In the genomic region with DNA sequence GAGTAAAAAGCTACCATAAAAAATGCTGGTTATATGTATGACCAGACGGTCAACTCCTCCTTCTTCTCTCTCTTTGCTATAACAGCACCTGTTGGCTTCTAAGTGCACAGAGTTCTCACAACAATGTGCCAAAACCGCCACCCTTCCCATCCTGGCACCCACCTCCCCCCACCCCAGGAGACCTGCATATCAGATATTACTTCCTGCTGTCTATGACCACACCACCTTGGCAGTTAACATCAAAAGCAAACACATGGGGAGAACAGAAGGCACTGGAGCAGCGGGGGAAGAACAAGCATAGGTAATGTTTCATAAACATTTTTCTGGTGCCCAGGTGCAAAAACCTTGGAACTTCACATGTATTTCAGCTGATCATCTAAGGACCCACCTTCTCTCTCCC, we compare ENCODE assay signal across 12 cellular contexts. TPM values are rescaled to one million over a fixed set of nuclear protein-coding genes. Genes with fewer than 3 reads are reported as not detected.
DNase-seq lines count a peak whose midpoint lies in the region; ATAC-seq and TF ChIP-seq lines count a peak whose summit lies in the region.
"Had no signal": no experiment of that assay in that cellular context is flagged by ENCODE, and none has a peak within 500 bp of the region (broad histone marks: within the 10 kb centered on the region; RNA-seq: fewer than 3 reads in every experiment).

No MANE protein-coding gene starts in this region.

- peak overlapping the region; percentile 54 for H3K4me2 ChIP-seq in OCI-LY1 (ENCODE audit: low read length)

- 83% methylated on average over 3 of the region's 3 CpGs for whole genome bisulfite sequencing in esophagus squamous epithelium, 2 donors

- ATAC-seq in CD4-positive, CD25-positive, alpha-beta regulatory T cell (ENCODE audit: low read depth in 2 of 2), result no peak
- ATAC-seq in left lobe of liver, result peak; percentile 72
- ATAC-seq in HG03442 (IDR thresholded peaks at IDR 0.05; ENCODE audit: unreplicated experiment), result no peak

- H3F3A ChIP-seq in OCI-LY1 (ENCODE audit: insufficient read depth, low read length), result no peaks in the 10 kb centered on the region

- CTCF ChIA-PET in HEK293 (lab: Yijun Ruan, JAX), result interaction anchor here (1.0 kb wide), 1 partner anchor 34 kb away, joined by 4 read pairs; no protein-coding TSS in a partner anchor

- H3K9me3 Mint-ChIP-seq in CD4-positive, CD25-positive, alpha-beta regulatory T cell, result no peaks in the 10 kb centered on the region
- H3K9me3 Mint-ChIP-seq in nephron progenitor cell, result no peaks in the 10 kb centered on the region
- H3K9me3 Mint-ChIP-seq: IgD-negative memory B cell had no signal

- H3K27ac Mint-ChIP-seq in CD4-positive, CD25-positive, alpha-beta regulatory T cell, result peak overlapping the region in 2 of 3 donors; percentile 37 to 55
- no peak overlapping the region for H3K27ac Mint-ChIP-seq in nephron progenitor cell
- H3K27ac Mint-ChIP-seq: IgD-negative memory B cell had no signal

- no peaks in the 10 kb centered on the region for H3K27me3 Mint-ChIP-seq in CD4-positive, CD25-positive, alpha-beta regulatory T cell
- H3K27me3 Mint-ChIP-seq in nephron progenitor cell (ENCODE audit: low read depth, poor library complexity), result peaks cover 1% of the 10 kb centered on the region

- no peaks in the 10 kb centered on the region for H4K20me1 ChIP-seq in OCI-LY1 (ENCODE audit: insufficient read depth, low read length)

- no peak overlapping the region for H3K4me3 ChIP-seq in CD4-positive, CD25-positive, alpha-beta regulatory T cell (ENCODE audit: low read depth, low read length)
- H3K4me3 ChIP-seq in HEK293 (ENCODE audit: low read depth, low read length) (no peak overlapping the region), OCI-LY1 (ENCODE audit: low read depth, low read length, poor library complexity, severe bottlenecking) (peak overlapping the region; percentile 10), esophagus squamous epithelium (no peak overlapping the region)

- H3K4me1 ChIP-seq in CD4-positive, CD25-positive, alpha-beta regulatory T cell (ENCODE audit: control insufficient read depth, insufficient read depth, low read length, poor library complexity, severe bottlenecking), result no peaks in the 10 kb centered on the region
- peaks cover 21% of the 10 kb centered on the region for H3K4me1 ChIP-seq in HEK293 (ENCODE audit: control insufficient read depth, insufficient read depth, low read length)
- peaks cover 97% of the 10 kb centered on the region for H3K4me1 ChIP-seq in OCI-LY1 (ENCODE audit: insufficient read depth, low read length, severe bottlenecking)
- peaks cover 0 to 33% (median 2%) of the 10 kb centered on the region in 3 donors for H3K4me1 ChIP-seq in esophagus squamous epithelium

- TF ChIP-seq CTCF in HEK293 (tag by site-specific recombination; IDR thresholded peaks at IDR 0.05) (no peak), OCI-LY1 (IDR thresholded peaks at IDR 0.05; ENCODE audit: low read length) (no peak), nephron progenitor cell (IDR thresholded peaks at IDR 0.05) (no peak), esophagus squamous epithelium (IDR thresholded peaks at IDR 0.05) (no peak)

- H3K27me3 ChIP-seq in CD4-positive, CD25-positive, alpha-beta regulatory T cell (ENCODE audit: control insufficient read depth, insufficient read depth, low read length), result no peaks in the 10 kb centered on the region
- H3K27me3 ChIP-seq in OCI-LY1 (ENCODE audit: insufficient read depth, low read length) (no peaks in the 10 kb centered on the region), esophagus squamous epithelium (no peaks in the 10 kb centered on the region)

- intact Hi-C loops in esophagus squamous epithelium (cut with DNase I), result no loop called here

- H3K9ac ChIP-seq in OCI-LY1 (ENCODE audit: low read length), result peak overlapping the region; percentile 21; the same call in 1 of the 2 replicates

- H3K79me2 ChIP-seq in OCI-LY1 (ENCODE audit: insufficient read depth, low read length), result peaks cover 58% of the 10 kb centered on the region

- peak in 1 of 3 donors; percentile 62 for DNase-seq in CD4-positive, CD25-positive, alpha-beta regulatory T cell
- DNase-seq in left lobe of liver (ENCODE audit: low spot score), result no peak
- no peak for DNase-seq in nephron progenitor cell
- no peak for DNase-seq in NCI-H1930 (lab: John Stamatoyannopoulos, UW)
- DNase-seq in esophagus squamous epithelium (lab: John Stamatoyannopoulos, UW), result no peak
- DNase-seq: activated CD4-positive, CD25-positive, alpha-beta regulatory T cell treated with anti-CD3 and anti-CD28 coated beads, Interleukin-2, amount 50 U/mL, for 72 hours; activated naive CD4-positive, alpha-beta T cell treated with Interleukin-2 at 50 U/mL for 16 hours; cortex of kidney had no signal

- H3K27ac ChIP-seq in CD4-positive, CD25-positive, alpha-beta regulatory T cell (ENCODE audit: insufficient read depth, low read length, poor library complexity, severe bottlenecking), result no peak overlapping the region
- no peak overlapping the region for H3K27ac ChIP-seq in HEK293 (ENCODE audit: extremely low read depth, low read depth, low read length)
- peak overlapping the region; percentile 80 for H3K27ac ChIP-seq in OCI-LY1 (ENCODE audit: low read depth, low read length, poor library complexity, severe bottlenecking)
- no peak overlapping the region for H3K27ac ChIP-seq in esophagus squamous epithelium

- no peaks in the 10 kb centered on the region for H3K36me3 Mint-ChIP-seq in CD4-positive, CD25-positive, alpha-beta regulatory T cell
- H3K36me3 Mint-ChIP-seq in nephron progenitor cell (ENCODE audit: low read depth), result peaks cover 37% of the 10 kb centered on the region

- no peak overlapping the region for H3K4me3 Mint-ChIP-seq in CD4-positive, CD25-positive, alpha-beta regulatory T cell
- H3K4me3 Mint-ChIP-seq in nephron progenitor cell, result no peak overlapping the region
- H3K4me3 Mint-ChIP-seq: IgD-negative memory B cell had no signal

- TF ChIP-seq POLR2A in esophagus squamous epithelium (IDR thresholded peaks at IDR 0.05), result no peak

- no peaks in the 10 kb centered on the region for H3K36me3 ChIP-seq in CD4-positive, CD25-positive, alpha-beta regulatory T cell (ENCODE audit: control insufficient read depth, insufficient read depth, low read length)
- no peaks in the 10 kb centered on the region for H3K36me3 ChIP-seq in HEK293 (ENCODE audit: control insufficient read depth in 2 of 2, insufficient read depth in 1 of 2, low read length in 2 of 2)
- H3K36me3 ChIP-seq in OCI-LY1 (ENCODE audit: insufficient read depth, low read length), result no peaks in the 10 kb centered on the region
- no peaks in the 10 kb centered on the region for H3K36me3 ChIP-seq in esophagus squamous epithelium

- no peaks in the 10 kb centered on the region for H3K9me2 ChIP-seq in OCI-LY1 (ENCODE audit: low read depth, low read length)

- no peak overlapping the region for H2AFZ ChIP-seq in OCI-LY1 (ENCODE audit: low read length)

- H3K9me3 ChIP-seq in CD4-positive, CD25-positive, alpha-beta regulatory T cell (ENCODE audit: control insufficient read depth in 2 of 2, low read length in 2 of 2), result no peaks in the 10 kb centered on the region
- H3K9me3 ChIP-seq in HEK293 (ENCODE audit: control insufficient read depth, insufficient read depth, low read depth, low read length), result no peaks in the 10 kb centered on the region
- no peaks in the 10 kb centered on the region for H3K9me3 ChIP-seq in OCI-LY1 (ENCODE audit: low read length)
- H3K9me3 ChIP-seq in esophagus squamous epithelium, result no peaks in the 10 kb centered on the region

- H3K4me1 Mint-ChIP-seq in CD4-positive, CD25-positive, alpha-beta regulatory T cell, result peaks cover 17 to 26% (median 24%) of the 10 kb centered on the region in 4 donors
- H3K4me1 Mint-ChIP-seq in nephron progenitor cell, result peaks cover 62% of the 10 kb centered on the region

- POLR2A ChIA-PET in HEK293 (lab: Yijun Ruan, JAX), result no interaction called here

TF ChIP-seq in HEK293, 187 proteins besides CTCF, POLR2A, EP300 and RAD21 (continues in another document):
- TF ChIP-seq, protein P1, sequence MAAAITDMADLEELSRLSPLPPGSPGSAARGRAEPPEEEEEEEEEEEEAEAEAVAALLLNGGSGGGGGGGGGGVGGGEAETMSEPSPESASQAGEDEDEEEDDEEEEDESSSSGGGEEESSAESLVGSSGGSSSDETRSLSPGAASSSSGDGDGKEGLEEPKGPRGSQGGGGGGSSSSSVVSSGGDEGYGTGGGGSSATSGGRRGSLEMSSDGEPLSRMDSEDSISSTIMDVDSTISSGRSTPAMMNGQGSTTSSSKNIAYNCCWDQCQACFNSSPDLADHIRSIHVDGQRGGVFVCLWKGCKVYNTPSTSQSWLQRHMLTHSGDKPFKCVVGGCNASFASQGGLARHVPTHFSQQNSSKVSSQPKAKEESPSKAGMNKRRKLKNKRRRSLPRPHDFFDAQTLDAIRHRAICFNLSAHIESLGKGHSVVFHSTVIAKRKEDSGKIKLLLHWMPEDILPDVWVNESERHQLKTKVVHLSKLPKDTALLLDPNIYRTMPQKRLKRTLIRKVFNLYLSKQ (tag by site-specific recombination; IDR thresholded peaks at IDR 0.05; ENCODE audit: borderline replicate concordance), result no peak
- TF ChIP-seq, protein P2, sequence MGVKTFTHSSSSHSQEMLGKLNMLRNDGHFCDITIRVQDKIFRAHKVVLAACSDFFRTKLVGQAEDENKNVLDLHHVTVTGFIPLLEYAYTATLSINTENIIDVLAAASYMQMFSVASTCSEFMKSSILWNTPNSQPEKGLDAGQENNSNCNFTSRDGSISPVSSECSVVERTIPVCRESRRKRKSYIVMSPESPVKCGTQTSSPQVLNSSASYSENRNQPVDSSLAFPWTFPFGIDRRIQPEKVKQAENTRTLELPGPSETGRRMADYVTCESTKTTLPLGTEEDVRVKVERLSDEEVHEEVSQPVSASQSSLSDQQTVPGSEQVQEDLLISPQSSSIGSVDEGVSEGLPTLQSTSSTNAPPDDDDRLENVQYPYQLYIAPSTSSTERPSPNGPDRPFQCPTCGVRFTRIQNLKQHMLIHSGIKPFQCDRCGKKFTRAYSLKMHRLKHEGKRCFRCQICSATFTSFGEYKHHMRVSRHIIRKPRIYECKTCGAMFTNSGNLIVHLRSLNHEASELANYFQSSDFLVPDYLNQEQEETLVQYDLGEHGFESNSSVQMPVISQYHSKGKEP (tag by site-specific recombination; IDR thresholded peaks at IDR 0.05), result no peak
- TF ChIP-seq ZIC2 (tag by site-specific recombination; IDR thresholded peaks at IDR 0.05) (peak; percentile 44), ZNF214 (tag by site-specific recombination; IDR thresholded peaks at IDR 0.05; ENCODE audit: borderline replicate concordance) (no peak), ZNF621 (tag by site-specific recombination; IDR thresholded peaks at IDR 0.05) (no peak), SCRT2 (tag by site-specific recombination; IDR thresholded peaks at IDR 0.05) (peak; percentile 29; the same call in 1 of the 2 replicates), ZNF629 (tag by site-specific recombination; IDR thresholded peaks at IDR 0.05) (no peak), SP2 (tag by site-specific recombination; IDR thresholded peaks at IDR 0.05) (no peak)

RNA-seq across cellular contexts. Expression of a gene that starts 15.5 kb away (rescaled TPM):
- total RNA-seq in CD4-positive, CD25-positive, alpha-beta regulatory T cell, result 6.3 TPM
- polyA plus RNA-seq in CD4-positive, CD25-positive, alpha-beta regulatory T cell, result 1 to 10 TPM in 2 of 4 donors, under 1 TPM in 2; 0.23 to 1.2 (median 0.84) TPM
- 17.3 TPM for total RNA-seq in left lobe of liver
- 10 to 100 TPM in 1 of 4 donors, 1 to 10 TPM in 3; 8.1 to 15.1 (median 9.1) TPM for total RNA-seq in esophagus squamous epithelium
